ENCODE assay signal across 17 cellular contexts in the genomic region with DNA sequence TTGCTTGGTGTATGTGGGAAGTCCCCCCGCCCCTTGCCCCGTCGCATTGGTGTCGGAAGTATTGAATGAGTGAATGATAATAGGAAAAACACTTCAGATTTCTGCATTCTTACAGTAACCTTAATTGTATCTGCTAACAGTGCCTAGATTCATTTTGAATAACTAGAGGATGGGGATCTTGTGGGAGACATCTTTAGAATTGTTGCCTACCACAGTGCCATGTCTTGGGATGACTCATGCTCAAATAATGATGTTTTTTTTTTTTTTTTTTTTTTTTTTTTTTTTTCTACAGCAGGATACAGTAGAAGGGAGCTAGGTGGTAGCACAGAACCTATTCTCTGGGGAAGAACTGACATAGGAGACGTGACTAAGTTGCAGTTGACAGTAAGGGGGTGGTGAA.
DNase-seq lines count a peak whose midpoint lies in the region; ATAC-seq, FAIRE-seq and TF ChIP-seq lines count a peak whose summit lies in the region.
"Had no signal": no experiment of that assay in that cellular context is flagged by ENCODE, and none has a peak within 500 bp of the region (broad histone marks: within the 10 kb centered on the region; RNA-seq: fewer than 3 reads in every experiment).

No MANE protein-coding gene starts in this region.

- H3K36me3 Mint-ChIP-seq in activated CD8-positive, alpha-beta T cell treated with anti-CD3 and anti-CD28 coated beads for 36 hours (ENCODE audit: low read depth) = no peaks in the 10 kb centered on the region

- ATAC-seq in GM21825 (IDR thresholded peaks at IDR 0.05; ENCODE audit: unreplicated experiment) = no peak
- ATAC-seq in activated CD8-positive, alpha-beta T cell treated with anti-CD3 and anti-CD28 coated beads for 36 hours = no peak
- ATAC-seq: GM12878 had no signal

- no peak for FAIRE-seq in D721Med (lab: Jason Lieb, UNC)
- FAIRE-seq: frontal cortex, GM12878, islet of Langerhans had no signal

- peak; percentile 38 for DNase-seq in AG20443 (ENCODE audit: low spot score)
- DNase-seq in HS-27A (ENCODE audit: low read depth) = peak; percentile 54
- peak; percentile 23 for DNase-seq in astrocyte of the cerebellum (ENCODE audit: low read depth)
- peak; percentile 33 for DNase-seq in iPS-NIHi11 (ENCODE audit: low spot score)
- DNase-seq in activated CD8-positive, alpha-beta T cell treated with anti-CD3 and anti-CD28 coated beads for 36 hours = no peak
- no peak for DNase-seq in NCI-H146 (lab: John Stamatoyannopoulos, UW)
- no peak for DNase-seq in D721Med (ENCODE audit: insufficient read length, low spot score)
- DNase-seq: activated CD4-positive, CD25-positive, alpha-beta regulatory T cell treated with anti-CD3 and anti-CD28 coated beads, Interleukin-2, amount 50 U/mL, for 72 hours; amygdala; DMS153; occipital lobe; stomach; T-helper 2 cell had no signal

- no peak overlapping the region for H3K4me3 ChIP-seq in astrocyte of the cerebellum (ENCODE audit: low read depth, low read length)
- H3K4me3 ChIP-seq: GM12878, stomach had no signal

- H3K4me1 Mint-ChIP-seq in activated CD8-positive, alpha-beta T cell treated with anti-CD3 and anti-CD28 coated beads for 36 hours (ENCODE audit: low read depth) = no peaks in the 10 kb centered on the region

- CTCF ChIA-PET in activated CD8-positive, alpha-beta T cell treated with anti-CD3 and anti-CD28 coated beads for 36 hours (lab: Charles Lee) = no interaction called here

- no peak for TF ChIP-seq CTCF in astrocyte of the cerebellum (IDR thresholded peaks at IDR 0.05; ENCODE audit: low read depth, low read length, missing control alignments)
- no peak for TF ChIP-seq CTCF in activated CD8-positive, alpha-beta T cell treated with anti-CD3 and anti-CD28 coated beads for 36 hours (IDR thresholded peaks at IDR 0.05)
- TF ChIP-seq CTCF in D721Med (IDR thresholded peaks at IDR 0.05; ENCODE audit: insufficient read depth, missing control alignments) = no peak

- H3K9me3 Mint-ChIP-seq in activated CD8-positive, alpha-beta T cell treated with anti-CD3 and anti-CD28 coated beads for 36 hours = no peaks in the 10 kb centered on the region

- POLR2A ChIA-PET in activated CD8-positive, alpha-beta T cell treated with anti-CD3 and anti-CD28 coated beads for 36 hours (lab: Charles Lee) = no interaction called here

- in situ Hi-C loops in astrocyte of the cerebellum (cut with HindIII; ENCODE audit: low sequenced_read_pairs) = no loop called here

- H3K4me3 Mint-ChIP-seq in activated CD8-positive, alpha-beta T cell treated with anti-CD3 and anti-CD28 coated beads for 36 hours = no peak overlapping the region

- H3K27me3 Mint-ChIP-seq in activated CD8-positive, alpha-beta T cell treated with anti-CD3 and anti-CD28 coated beads for 36 hours = peaks cover 5% of the 10 kb centered on the region

- intact Hi-C loops in activated CD8-positive, alpha-beta T cell treated with anti-CD3 and anti-CD28 coated beads for 36 hours (cut with micrococcal nuclease) = no loop called here

- no peak overlapping the region for H3K27ac Mint-ChIP-seq in activated CD8-positive, alpha-beta T cell treated with anti-CD3 and anti-CD28 coated beads for 36 hours

Comparison
In these comparisons a context has a peak if more than half of its experiments do, and no peak if none do; other contexts are left out.
1. DNase-seq: peak in AG20443 (single experiment), HS-27A (single experiment), astrocyte of the cerebellum (single experiment) and iPS-NIHi11 (single experiment); none in activated CD8-positive, alpha-beta T cell treated with anti-CD3 and anti-CD28 coated beads for 36 hours (single experiment), NCI-H146 (single experiment) and D721Med (single experiment).